ENCODE assay signal across 1 cellular context in genomic region chr11:8911040-8911823, GRCh38.
TF ChIP-seq lines count a peak whose summit lies in the region.

TSS of gene AKIP1 (plus strand) at chr11:8911189. CDS start at chr11:8911450, 261 bp downstream.

TF ChIP-seq in HepG2, 621 proteins besides CTCF, POLR2A, EP300 and RAD21 (continued from another document and continues in another):
- TF ChIP-seq GATAD1 (CRISPR knock-in tag; IDR thresholded peaks at IDR 0.05) (peak; percentile 19; the same call in 1 of the 2 replicates), KMT2B (CRISPR knock-in tag; IDR thresholded peaks at IDR 0.05) (peak; percentile 43; the same call in 1 of the 2 replicates), ZNF747 (CRISPR knock-in tag; IDR thresholded peaks at IDR 0.05; ENCODE audit: borderline replicate concordance) (no peak), ZNF547 (CRISPR knock-in tag; IDR thresholded peaks at IDR 0.05) (peak; percentile 64; the same call in 1 of the 2 replicates), ZNF710 (CRISPR knock-in tag; IDR thresholded peaks at IDR 0.05; ENCODE audit: borderline replicate concordance) (peak; percentile 35; the same call in 1 of the 2 replicates), REPIN1 (CRISPR knock-in tag; IDR thresholded peaks at IDR 0.05; ENCODE audit: borderline replicate concordance, low read depth) (peak; percentile 54; the same call in 1 of the 2 replicates), ZNF777 (CRISPR knock-in tag; IDR thresholded peaks at IDR 0.05) (peak; percentile 96), ZFP91 (CRISPR knock-in tag; IDR thresholded peaks at IDR 0.05; ENCODE audit: borderline replicate concordance) (peak; percentile 70; the same call in 1 of the 2 replicates), ZSCAN31 (CRISPR knock-in tag; IDR thresholded peaks at IDR 0.05; ENCODE audit: low read depth) (0 out of 2 replicates have a peak, but pooled peaks have one; percentile 32), ZNF350 (CRISPR knock-in tag; IDR thresholded peaks at IDR 0.05; ENCODE audit: borderline replicate concordance, low read depth) (peak; percentile 76), ISL2 (CRISPR knock-in tag; IDR thresholded peaks at IDR 0.05) (peak; percentile 12; the same call in 1 of the 2 replicates), CHCHD3 (CRISPR knock-in tag; IDR thresholded peaks at IDR 0.05) (no peak; the same call in 1 of the 2 replicates), NRL (CRISPR knock-in tag; IDR thresholded peaks at IDR 0.05; ENCODE audit: borderline replicate concordance) (peak; percentile 82), ZNF160 (CRISPR knock-in tag; IDR thresholded peaks at IDR 0.05) (0 out of 2 replicates have a peak, but pooled peaks have one; percentile 37), E2F5 (CRISPR knock-in tag; conservative IDR thresholded peaks at IDR 0.05) (0 out of 2 replicates have a peak, but pooled peaks have one; percentile 47), ZNF75D (CRISPR knock-in tag; IDR thresholded peaks at IDR 0.05; ENCODE audit: borderline replicate concordance) (no peak), HIC2 (CRISPR knock-in tag; IDR thresholded peaks at IDR 0.05; ENCODE audit: low read depth) (0 out of 2 replicates have a peak, but pooled peaks have one; percentile 11), ZNF407 (CRISPR knock-in tag; IDR thresholded peaks at IDR 0.05; ENCODE audit: not compliant biosample characterization) (peak; percentile 43), RBFOX2 (IDR thresholded peaks at IDR 0.05; ENCODE audit: low read depth, low read length) (peak; percentile 87), SUZ12 (IDR thresholded peaks at IDR 0.05; ENCODE audit: low read depth, low read length) (no peak), MEIS1 (CRISPR knock-in tag; IDR thresholded peaks at IDR 0.05; ENCODE audit: borderline replicate concordance) (no peak), HNRNPK (IDR thresholded peaks at IDR 0.05; ENCODE audit: low read depth, low read length, poor library complexity, severe bottlenecking) (peak; percentile 83), DMAP1 (CRISPR knock-in tag; IDR thresholded peaks at IDR 0.05) (peak; percentile 44; the same call in 1 of the 2 replicates), MTERF4 (CRISPR knock-in tag; IDR thresholded peaks at IDR 0.05) (no peak), ZNF263 (CRISPR knock-in tag; IDR thresholded peaks at IDR 0.05) (no peak), ZNF629 (CRISPR knock-in tag; conservative IDR thresholded peaks at IDR 0.05) (no peak), HIVEP1 (CRISPR knock-in tag; IDR thresholded peaks at IDR 0.05) (peak; percentile 92), KAT8 (CRISPR knock-in tag; IDR thresholded peaks at IDR 0.05) (peak; percentile 66), AGO2 (optimal IDR thresholded peaks at IDR 0.05; ENCODE audit: low read depth, low read length) (peak; percentile 57), ZNF720 (CRISPR knock-in tag; IDR thresholded peaks at IDR 0.05) (no peak), GLI4 (CRISPR knock-in tag; IDR thresholded peaks at IDR 0.05; ENCODE audit: borderline replicate concordance) (peak; percentile 56; the same call in 1 of the 2 replicates), ELF3 (CRISPR knock-in tag; IDR thresholded peaks at IDR 0.05) (peak; percentile 37; the same call in 1 of the 2 replicates), NFYB (CRISPR knock-in tag; IDR thresholded peaks at IDR 0.05) (peak; percentile 22; the same call in 1 of the 2 replicates), DNMT3B (CRISPR knock-in tag; conservative IDR thresholded peaks at IDR 0.05) (0 out of 2 replicates have a peak, but pooled peaks have one; percentile 28), ZNF607 (CRISPR knock-in tag; IDR thresholded peaks at IDR 0.05; ENCODE audit: borderline replicate concordance) (no peak; the same call in 1 of the 2 replicates), MAZ (IDR thresholded peaks at IDR 0.05; ENCODE audit: borderline replicate concordance, low read depth, low read length) (0 out of 2 replicates have a peak, but pooled peaks have one; percentile 40), MAZ (CRISPR knock-in tag; IDR thresholded peaks at IDR 0.05; ENCODE audit: low read depth) (no peak; the same call in 1 of the 2 replicates), UBTF (CRISPR knock-in tag; IDR thresholded peaks at IDR 0.05) (peak; percentile 91), GFI1 (CRISPR knock-in tag; IDR thresholded peaks at IDR 0.05; ENCODE audit: borderline replicate concordance) (0 out of 2 replicates have a peak, but pooled peaks have one; percentile 39), ZNF383 (CRISPR knock-in tag; IDR thresholded peaks at IDR 0.05; ENCODE audit: borderline replicate concordance) (no peak), SIN3A (IDR thresholded peaks at IDR 0.05; ENCODE audit: borderline replicate concordance, low read depth, low read length) (peak; percentile 45; the same call in 1 of the 2 replicates), ZBTB20 (CRISPR knock-in tag; IDR thresholded peaks at IDR 0.05; ENCODE audit: borderline replicate concordance, low read depth) (0 out of 2 replicates have a peak, but pooled peaks have one; percentile 44), TAF1 (CRISPR knock-in tag; IDR thresholded peaks at IDR 0.05) (peak; percentile 83), KLF9 (CRISPR knock-in tag; IDR thresholded peaks at IDR 0.05; ENCODE audit: low read depth) (no peak), GTF3A (CRISPR knock-in tag; conservative IDR thresholded peaks at IDR 0.05) (no peak), ZNF282 (IDR thresholded peaks at IDR 0.05; ENCODE audit: partially characterized antibody) (no peak), ZFP36 (IDR thresholded peaks at IDR 0.05; ENCODE audit: borderline replicate concordance, low read depth, low read length, partially characterized antibody) (no peak), ZNF329 (CRISPR knock-in tag; IDR thresholded peaks at IDR 0.05; ENCODE audit: low read depth) (0 out of 2 replicates have a peak, but pooled peaks have one; percentile 29)
